11 cellular contexts compared by ENCODE assay signal in the genomic region with DNA sequence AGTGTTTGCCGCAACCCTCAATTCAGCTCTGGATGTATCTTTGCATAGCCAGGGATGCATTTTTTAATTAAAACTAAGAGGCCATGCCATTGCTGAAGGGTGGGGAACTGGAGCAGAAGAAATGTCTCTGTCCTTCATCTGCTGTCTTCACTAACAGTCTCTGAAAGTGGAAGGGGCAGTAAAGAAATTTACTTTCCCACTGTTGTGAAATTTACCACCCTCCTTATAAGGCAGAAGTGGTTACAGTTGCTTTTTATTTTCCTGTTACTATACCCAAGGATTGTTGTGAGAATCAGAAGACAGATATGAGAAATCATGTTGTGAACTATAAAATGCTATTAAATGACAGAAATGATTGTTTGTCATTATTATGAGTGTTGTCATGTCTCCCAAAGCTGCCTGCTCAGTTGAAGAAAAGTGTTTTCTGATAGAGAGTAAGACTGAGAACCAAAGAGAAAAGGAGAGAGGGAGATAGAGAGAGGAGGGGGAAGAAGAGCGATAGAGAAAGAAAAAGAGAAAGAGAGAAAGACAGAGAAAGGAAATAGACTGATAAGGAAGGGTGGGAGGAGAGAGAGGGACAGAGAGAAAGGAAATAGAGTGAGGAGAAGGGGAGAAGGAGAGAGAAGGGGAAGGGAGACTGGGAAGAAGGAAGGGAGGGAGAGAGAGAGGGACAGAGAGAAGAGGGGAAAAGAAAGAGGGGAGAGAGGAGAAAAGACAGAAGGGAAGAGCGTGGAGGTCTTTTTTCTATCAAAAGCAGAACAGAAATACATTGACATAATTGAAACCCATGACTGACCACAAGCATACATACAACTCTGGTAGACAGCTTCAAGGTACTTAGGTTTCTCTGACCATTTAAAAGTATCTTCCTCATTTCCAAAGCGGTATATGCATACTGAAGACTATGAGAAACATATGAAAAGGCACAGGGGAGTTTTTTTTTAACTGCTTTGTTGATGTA. TPM values are rescaled to one million over a fixed set of nuclear protein-coding genes. Genes with fewer than 3 reads are reported as not detected.
DNase-seq lines count a peak whose midpoint lies in the region; ATAC-seq and TF ChIP-seq lines count a peak whose summit lies in the region.
"Had no signal": no experiment of that assay in that cellular context is flagged by ENCODE, and none has a peak within 500 bp of the region (broad histone marks: within the 10 kb centered on the region; RNA-seq: fewer than 3 reads in every experiment).

No MANE protein-coding gene starts in this region.

- H3K36me3 ChIP-seq in GM06990 (ENCODE audit: control insufficient read depth, insufficient read depth, low read length): no peaks in the 10 kb centered on the region; the same call in 1 of the 2 replicates

- intact Hi-C loops in left cardiac atrium (cut with DNase I): no loop called here

- no peak overlapping the region for H3K4me3 ChIP-seq in GM06990 (replicated peaks; ENCODE audit: low read depth, low read length)

- TF ChIP-seq CTCF in GM06990 (IDR thresholded peaks at IDR 0.05; ENCODE audit: insufficient read depth, low read length, poor library complexity, severe bottlenecking): no peak

- peak; percentile 52 for DNase-seq in GM06990 (ENCODE audit: extremely low read depth, insufficient read length)
- peak; percentile 31 for DNase-seq in NAMALWA (ENCODE audit: low spot score)
- DNase-seq in left cardiac atrium: no peak
- no peak for DNase-seq in NCI-H1694 treated with DMSO at 0.1 percent for 48 hours (lab: John Stamatoyannopoulos, UW)
- DNase-seq in globus pallidus (ENCODE audit: low spot score): no peak
- DNase-seq in activated naive CD4-positive, alpha-beta T cell treated with Interleukin-2 at 50 U/mL for 16 hours: no peak
- DNase-seq: activated CD8-positive, alpha-beta memory T cell treated with anti-CD3 and anti-CD28 coated beads for 24 hours; NCI-H526 treated with DMSO at 0.1 percent for 48 hours had no signal

- peak; percentile 83 for ATAC-seq in GM19328 (IDR thresholded peaks at IDR 0.05; ENCODE audit: unreplicated experiment)
- peak; percentile 94 for ATAC-seq in HG02938 (IDR thresholded peaks at IDR 0.05; ENCODE audit: unreplicated experiment)
- ATAC-seq in left cardiac atrium: no peak
- ATAC-seq: HCT116 had no signal

- H3K27me3 ChIP-seq in GM06990 (replicated peaks; ENCODE audit: control insufficient read depth, insufficient read depth, low read length): no peaks in the 10 kb centered on the region

RNA-seq across cellular contexts. Expression of a gene that starts 22.5 kb away (rescaled TPM):
- total RNA-seq in left cardiac atrium: 10 to 100 TPM; 60.4 to 77.8 TPM

RNA-seq across cellular contexts. Expression of a gene that starts 22.8 kb away (rescaled TPM):
- 10 to 100 TPM; 15.1 to 29.3 TPM for total RNA-seq in left cardiac atrium

Comparison
In these comparisons a context has a peak if more than half of its experiments do, and no peak if none do; other contexts are left out.
1. DNase-seq: peak in GM06990 (single experiment) and NAMALWA (single experiment); none in left cardiac atrium (single experiment), NCI-H1694 treated with DMSO at 0.1 percent for 48 hours (single experiment), globus pallidus (single experiment) and activated naive CD4-positive, alpha-beta T cell treated with Interleukin-2 at 50 U/mL for 16 hours (single experiment).
2. ATAC-seq: peak in GM19328 (single experiment) and HG02938 (single experiment); none in left cardiac atrium (0 of 2).